36 cellular contexts compared by ENCODE assay signal in the genomic region with DNA sequence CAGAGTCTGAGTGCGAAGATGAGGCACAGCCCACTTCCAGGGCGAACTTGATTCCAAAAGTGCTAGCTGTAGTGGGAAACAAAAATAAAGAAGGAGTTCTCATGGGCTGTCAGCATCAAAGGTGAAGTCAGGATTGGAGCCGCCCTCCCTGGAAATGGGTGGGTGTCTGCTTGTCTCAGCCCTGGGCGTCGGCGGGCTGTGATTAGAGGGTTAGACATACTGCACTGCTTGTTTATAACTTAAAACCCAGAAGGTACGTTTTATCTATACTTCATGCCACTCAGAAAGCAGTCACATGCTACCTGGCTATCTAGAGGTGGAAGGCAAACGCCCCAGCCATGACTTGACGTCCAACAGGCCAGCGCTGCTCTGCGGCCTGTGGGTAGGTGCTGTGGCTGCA.
"Had no signal": no experiment of that assay in that cellular context is flagged by ENCODE, and none has a peak within 500 bp of the region (broad histone marks: within the 10 kb centered on the region; RNA-seq: fewer than 3 reads in every experiment).

No MANE protein-coding gene starts in this region.

- H3K9me3 ChIP-seq: adrenal gland, body of pancreas, breast epithelium had no signal

- H3K27ac Mint-ChIP-seq: activated CD4-positive, alpha-beta memory T cell treated with anti-CD3 and anti-CD28 coated beads, Interleukin-2, amount 10 ng/mL, durations not matched to agents 7 days and 5 days; activated CD4-positive, alpha-beta T cell treated with anti-CD3 and anti-CD28 coated beads for 36 hours; activated CD4-positive, alpha-beta T cell treated with anti-CD3 and anti-CD28 coated beads, Interleukin-2, amount 10 ng/mL, durations not matched to agents 7 days and 5 days; activated naive CD4-positive, alpha-beta T cell treated with anti-CD3 and anti-CD28 coated beads for 36 hours; activated naive CD4-positive, alpha-beta T cell treated with anti-CD3 and anti-CD28 coated beads, Interleukin-2, amount 50 U/mL, for 72 hours; activated naive CD8-positive, alpha-beta T cell treated with anti-CD3 and anti-CD28 coated beads for 36 hours; activated T-cell treated with anti-CD3 and anti-CD28 coated beads, Interleukin-2, amount 50 U/mL, for 72 hours; activated T-helper 1 cell treated with anti-CD3 and anti-CD28 coated beads, Interleukin-12 subunit alpha, Interleukin-12 subunit beta, Interleukin-2, Interleukin-4 antibody, amounts not matched to agents 30 ng/mL and 10 ng/mL and 1 ng/mL, durations not matched to agents 14 hours and 24 hours and 36 hours; activated T-helper 17 cell treated with anti-CD3 and anti-CD28 coated beads, Interleukin-2, amount 50 U/mL, for 72 hours; T-helper 1 cell treated with Interleukin-12 subunit alpha and Interleukin-12 subunit beta and Interleukin-4 antibody, amounts not matched to agents 30 μg/mL and 1 μg/mL, for 36 hours; T-helper 2 cell treated with Interferon-gamma antibody and Interleukin-4, amounts not matched to agents 5 μg/mL and 100 μg/mL, for 36 hours had no signal

- H3K4me1 Mint-ChIP-seq: activated CD4-positive, alpha-beta memory T cell treated with anti-CD3 and anti-CD28 coated beads, Interleukin-2, amount 10 ng/mL, durations not matched to agents 7 days and 5 days; activated CD4-positive, alpha-beta T cell treated with anti-CD3 and anti-CD28 coated beads for 36 hours; activated CD4-positive, alpha-beta T cell treated with anti-CD3 and anti-CD28 coated beads, Interleukin-2, amount 10 ng/mL, durations not matched to agents 7 days and 5 days; activated naive CD8-positive, alpha-beta T cell treated with anti-CD3 and anti-CD28 coated beads for 36 hours; activated T-helper 17 cell treated with anti-CD3 and anti-CD28 coated beads, Interleukin-2, amount 50 U/mL, for 72 hours; central memory CD8-positive, alpha-beta T cell had no signal

- H3K27me3 ChIP-seq: adrenal gland, body of pancreas, brain microvascular endothelial cell, breast epithelium had no signal

- DNase-seq: activated CD4-positive, alpha-beta memory T cell treated with anti-CD3 and anti-CD28 coated beads, Interleukin-2, amount 10 ng/mL, durations not matched to agents 7 days and 5 days; activated CD4-positive, alpha-beta T cell treated with anti-CD3 and anti-CD28 coated beads for 1 hour; activated CD4-positive, alpha-beta T cell treated with anti-CD3 and anti-CD28 coated beads for 36 hours; activated CD4-positive, alpha-beta T cell treated with anti-CD3 and anti-CD28 coated beads for 48 hours; activated CD4-positive, alpha-beta T cell treated with anti-CD3 and anti-CD28 coated beads, Interleukin-2, amount 10 ng/mL, durations not matched to agents 7 days and 5 days; activated CD4-positive, alpha-beta T cell treated with anti-CD3 and anti-CD28 coated beads, Interleukin-2, amount 50 U/mL, for 48 hours; activated CD4-positive, CD25-positive, alpha-beta regulatory T cell; activated CD8-positive, alpha-beta memory T cell treated with anti-CD3 and anti-CD28 coated beads, Interleukin-2, amount 50 U/mL, for 4 hours; activated effector memory CD4-positive, alpha-beta T cell treated with anti-CD3 and anti-CD28 coated beads, Interleukin-2, amount 50 U/mL, for 16 hours; activated gamma-delta T cell treated with Interleukin-2 at 50 U/mL for 16 hours; activated naive CD4-positive, alpha-beta T cell; activated naive CD4-positive, alpha-beta T cell treated with anti-CD3 and anti-CD28 coated beads for 36 hours; activated naive CD4-positive, alpha-beta T cell treated with anti-CD3 and anti-CD28 coated beads, Interleukin-2, amount 50 U/mL, for 16 hours; activated naive CD8-positive, alpha-beta T cell treated with anti-CD3 and anti-CD28 coated beads for 36 hours; activated T-cell treated with anti-CD3 and anti-CD28 coated beads for 4 hours; activated T-cell treated with anti-CD3 and anti-CD28 coated beads, Interleukin-2, amount 50 U/mL, for 1 hour; activated T-cell treated with anti-CD3 and anti-CD28 coated beads, Interleukin-2, amount 50 U/mL, for 4 hours; activated T-cell treated with anti-CD3 and anti-CD28 coated beads, Interleukin-2, amount 50 U/mL, for 72 hours; amniotic stem cell; aorta; body of pancreas; brain microvascular endothelial cell; cerebellar nuclear complex; SW 1271; T-helper 1 cell; T-helper 2 cell; T-helper 9 cell had no signal

- H3K27me3 Mint-ChIP-seq: activated CD4-positive, alpha-beta memory T cell treated with anti-CD3 and anti-CD28 coated beads, Interleukin-2, amount 10 ng/mL, durations not matched to agents 7 days and 5 days; activated CD4-positive, alpha-beta T cell treated with anti-CD3 and anti-CD28 coated beads for 36 hours; activated CD4-positive, alpha-beta T cell treated with anti-CD3 and anti-CD28 coated beads, Interleukin-2, amount 10 ng/mL, durations not matched to agents 7 days and 5 days; activated naive CD8-positive, alpha-beta T cell treated with anti-CD3 and anti-CD28 coated beads for 36 hours; activated T-helper 17 cell treated with anti-CD3 and anti-CD28 coated beads, Interleukin-2, amount 50 U/mL, for 72 hours; central memory CD8-positive, alpha-beta T cell had no signal

- H3K36me3 Mint-ChIP-seq: activated naive CD4-positive, alpha-beta T cell treated with anti-CD3 and anti-CD28 coated beads, Interleukin-2, amount 50 U/mL, for 72 hours; activated naive CD8-positive, alpha-beta T cell treated with anti-CD3 and anti-CD28 coated beads for 36 hours had no signal

- H3K36me3 ChIP-seq: adrenal gland, breast epithelium had no signal

- H3K4me3 Mint-ChIP-seq: activated CD4-positive, alpha-beta memory T cell treated with anti-CD3 and anti-CD28 coated beads, Interleukin-2, amount 10 ng/mL, durations not matched to agents 7 days and 5 days; activated CD4-positive, alpha-beta T cell treated with anti-CD3 and anti-CD28 coated beads for 36 hours; activated CD4-positive, alpha-beta T cell treated with anti-CD3 and anti-CD28 coated beads, Interleukin-2, amount 10 ng/mL, durations not matched to agents 7 days and 5 days; activated naive CD4-positive, alpha-beta T cell treated with anti-CD3 and anti-CD28 coated beads for 36 hours; activated naive CD8-positive, alpha-beta T cell treated with anti-CD3 and anti-CD28 coated beads for 36 hours; activated T-cell treated with anti-CD3 and anti-CD28 coated beads, Interleukin-2, amount 50 U/mL, for 4 hours; activated T-cell treated with anti-CD3 and anti-CD28 coated beads, Interleukin-2, amount 50 U/mL, for 72 hours; activated T-helper 1 cell treated with anti-CD3 and anti-CD28 coated beads, Interleukin-12 subunit alpha, Interleukin-12 subunit beta, Interleukin-2, Interleukin-4 antibody, amounts not matched to agents 30 ng/mL and 10 ng/mL and 1 ng/mL, durations not matched to agents 14 hours and 24 hours and 36 hours; activated T-helper 17 cell treated with anti-CD3 and anti-CD28 coated beads, Interleukin-2, amount 50 U/mL, for 72 hours; central memory CD8-positive, alpha-beta T cell; T-helper 1 cell treated with Interleukin-12 subunit alpha and Interleukin-12 subunit beta and Interleukin-4 antibody, amounts not matched to agents 30 μg/mL and 1 μg/mL, for 36 hours; T-helper 2 cell treated with Interferon-gamma antibody and Interleukin-4, amounts not matched to agents 5 μg/mL and 100 μg/mL, for 36 hours had no signal

- H3K9me3 Mint-ChIP-seq: activated CD4-positive, alpha-beta memory T cell treated with anti-CD3 and anti-CD28 coated beads, Interleukin-2, amount 10 ng/mL, durations not matched to agents 7 days and 5 days; activated CD4-positive, alpha-beta T cell treated with anti-CD3 and anti-CD28 coated beads, Interleukin-2, amount 10 ng/mL, durations not matched to agents 7 days and 5 days; activated naive CD4-positive, alpha-beta T cell treated with anti-CD3 and anti-CD28 coated beads, Interleukin-2, amount 50 U/mL, for 72 hours; activated naive CD8-positive, alpha-beta T cell treated with anti-CD3 and anti-CD28 coated beads for 36 hours; activated T-cell treated with anti-CD3 and anti-CD28 coated beads, Interleukin-2, amount 50 U/mL, for 4 hours; activated T-cell treated with anti-CD3 and anti-CD28 coated beads, Interleukin-2, amount 50 U/mL, for 72 hours; activated T-helper 1 cell treated with anti-CD3 and anti-CD28 coated beads, Interleukin-12 subunit alpha, Interleukin-12 subunit beta, Interleukin-2, Interleukin-4 antibody, amounts not matched to agents 30 ng/mL and 10 ng/mL and 1 ng/mL, durations not matched to agents 14 hours and 24 hours and 36 hours; activated T-helper 17 cell treated with anti-CD3 and anti-CD28 coated beads, Interleukin-2, amount 50 U/mL, for 72 hours; central memory CD8-positive, alpha-beta T cell; T-helper 1 cell treated with Interleukin-12 subunit alpha and Interleukin-12 subunit beta and Interleukin-4 antibody, amounts not matched to agents 30 μg/mL and 1 μg/mL, for 36 hours; T-helper 2 cell treated with Interferon-gamma antibody and Interleukin-4, amounts not matched to agents 5 μg/mL and 100 μg/mL, for 36 hours had no signal

- H3K27ac ChIP-seq: adrenal gland, brain microvascular endothelial cell, breast epithelium, VCaP had no signal

- H3K4me3 ChIP-seq: adrenal gland, body of pancreas, breast epithelium had no signal

- H3K4me1 ChIP-seq: adrenal gland, breast epithelium had no signal
